ENCODE assay signal across 1 cellular context in the genomic region with DNA sequence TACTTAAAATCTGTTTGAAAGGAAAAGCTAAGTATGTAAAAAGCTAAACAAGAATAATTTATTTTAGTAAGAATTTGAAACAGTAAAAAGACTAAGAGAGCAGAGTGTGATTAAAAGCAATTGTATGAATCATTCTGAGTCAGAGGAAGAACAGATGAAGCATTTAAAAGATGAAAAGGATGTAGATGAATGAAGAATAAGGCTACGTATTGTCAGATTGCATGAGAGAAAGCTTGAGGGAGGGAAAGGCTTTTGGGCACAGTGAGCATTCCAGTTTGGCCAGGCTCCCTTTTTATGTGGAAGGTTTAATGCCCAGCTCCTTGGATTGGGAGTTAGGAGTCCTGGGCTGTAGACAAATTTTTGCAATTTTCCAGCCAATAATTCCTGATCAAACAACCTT.
TF ChIP-seq lines count a peak whose summit lies in the region.

No MANE protein-coding gene starts in this region.

TF ChIP-seq in GM23338, 12 proteins besides CTCF, POLR2A, EP300 and RAD21:
- TF ChIP-seq ZNF462 (CRISPR knock-in tag; IDR thresholded peaks at IDR 0.05): no peak
- no peak for TF ChIP-seq EZH2 (IDR thresholded peaks at IDR 0.05; ENCODE audit: low read depth, unreplicated experiment)
- TF ChIP-seq ZNF114 (CRISPR knock-in tag; IDR thresholded peaks at IDR 0.05): no peak
- TF ChIP-seq ZNF331 (CRISPR knock-in tag; IDR thresholded peaks at IDR 0.05; ENCODE audit: low read depth): no peak
- no peak for TF ChIP-seq REST (IDR thresholded peaks at IDR 0.05; ENCODE audit: unreplicated experiment)
- no peak for TF ChIP-seq EZH2phosphoT487 (IDR thresholded peaks at IDR 0.05; ENCODE audit: unreplicated experiment)
- TF ChIP-seq POLR2AphosphoS5 (IDR thresholded peaks at IDR 0.05; ENCODE audit: low read depth): no peak
- no peak for TF ChIP-seq NANOG (IDR thresholded peaks at IDR 0.05; ENCODE audit: borderline replicate concordance)
- no peak for TF ChIP-seq JUNB (IDR thresholded peaks at IDR 0.05; ENCODE audit: unreplicated experiment)
- TF ChIP-seq, protein P1, sequence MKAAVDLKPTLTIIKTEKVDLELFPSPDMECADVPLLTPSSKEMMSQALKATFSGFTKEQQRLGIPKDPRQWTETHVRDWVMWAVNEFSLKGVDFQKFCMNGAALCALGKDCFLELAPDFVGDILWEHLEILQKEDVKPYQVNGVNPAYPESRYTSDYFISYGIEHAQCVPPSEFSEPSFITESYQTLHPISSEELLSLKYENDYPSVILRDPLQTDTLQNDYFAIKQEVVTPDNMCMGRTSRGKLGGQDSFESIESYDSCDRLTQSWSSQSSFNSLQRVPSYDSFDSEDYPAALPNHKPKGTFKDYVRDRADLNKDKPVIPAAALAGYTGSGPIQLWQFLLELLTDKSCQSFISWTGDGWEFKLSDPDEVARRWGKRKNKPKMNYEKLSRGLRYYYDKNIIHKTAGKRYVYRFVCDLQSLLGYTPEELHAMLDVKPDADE (IDR thresholded peaks at IDR 0.05): no peak
- no peak for TF ChIP-seq STAT1 (IDR thresholded peaks at IDR 0.05; ENCODE audit: unreplicated experiment)
